20 cellular contexts compared by ENCODE assay signal in the genomic region with DNA sequence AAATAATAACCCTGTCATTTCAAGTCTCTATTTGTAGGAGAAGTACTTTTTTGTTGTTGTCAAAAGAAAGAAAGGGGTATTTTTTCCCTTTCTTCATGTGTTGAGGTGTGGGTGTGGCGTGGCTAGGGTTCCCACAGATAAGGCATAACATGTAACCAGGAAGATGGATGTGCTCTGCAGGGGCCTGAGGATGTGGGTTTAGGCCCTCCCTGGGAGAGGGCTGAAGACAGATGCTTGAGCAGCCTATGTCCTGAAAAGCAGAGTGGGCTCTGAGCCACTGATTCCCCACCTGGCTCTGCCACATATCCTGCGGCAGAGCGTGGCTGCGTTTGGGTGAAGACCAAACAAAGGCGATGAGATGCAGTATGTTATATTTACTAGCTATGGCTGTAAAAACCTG. TPM values are rescaled to one million over a fixed set of nuclear protein-coding genes. Genes with fewer than 3 reads are reported as not detected.
DNase-seq lines count a peak whose midpoint lies in the region; ATAC-seq and TF ChIP-seq lines count a peak whose summit lies in the region.
"Had no signal": no experiment of that assay in that cellular context is flagged by ENCODE, and none has a peak within 500 bp of the region (broad histone marks: within the 10 kb centered on the region; RNA-seq: fewer than 3 reads in every experiment).

No MANE protein-coding gene starts in this region.

- H3K4me1 ChIP-seq in Karpas-422 (ENCODE audit: low read length) (peaks cover 78% of the 10 kb centered on the region), SK-N-SH (ENCODE audit: control insufficient read depth in 1 of 2, insufficient read depth in 2 of 2, low read depth in 1 of 2, low read length in 1 of 2) (peaks cover 6 to 14% of the 10 kb centered on the region in 2 experiments; a peak in 3 of 4 replicates)

- H3K9me3 ChIP-seq in Karpas-422 (ENCODE audit: low read length) (no peaks in the 10 kb centered on the region), SK-N-SH (no peaks in the 10 kb centered on the region)
- H3K9me3 ChIP-seq: heart right ventricle had no signal

- H3K27ac ChIP-seq in Karpas-422 (ENCODE audit: low read length) (peak overlapping the region; percentile 63), RWPE1 (no peak overlapping the region), SK-N-SH (ENCODE audit: low read depth in 2 of 2, low read length in 1 of 2) (no peak overlapping the region)
- H3K27ac ChIP-seq: skin epidermis had no signal

- H3K27me3 ChIP-seq in Karpas-422 (ENCODE audit: low read length) (no peaks in the 10 kb centered on the region), SK-N-SH (ENCODE audit: insufficient read depth) (no peaks in the 10 kb centered on the region)
- H3K27me3 ChIP-seq: heart right ventricle had no signal

- no peaks in the 10 kb centered on the region for H3K27me3 Mint-ChIP-seq in activated T-cell treated with anti-CD3 and anti-CD28 coated beads, Interleukin-2, amount 50 U/mL, for 24 hours
- H3K27me3 Mint-ChIP-seq in activated T-cell treated with anti-CD3 and anti-CD28 coated beads, Interleukin-2, amount 50 U/mL, for 4 hours (ENCODE audit: low read depth) = no peaks in the 10 kb centered on the region
- H3K27me3 Mint-ChIP-seq in activated naive CD8-positive, alpha-beta T cell treated with anti-CD3 and anti-CD28 coated beads, Interleukin-2, amount 50 U/mL, for 24 hours = no peaks in the 10 kb centered on the region
- H3K27me3 Mint-ChIP-seq in naive thymus-derived CD8-positive, alpha-beta T cell = no peaks in the 10 kb centered on the region

- no peak for ATAC-seq in activated T-cell treated with anti-CD3 and anti-CD28 coated beads, Interleukin-2, amount 50 U/mL, for 4 hours
- ATAC-seq in activated naive CD8-positive, alpha-beta T cell treated with anti-CD3 and anti-CD28 coated beads, Interleukin-2, amount 50 U/mL, for 24 hours = no peak
- peak; percentile 32 to 44 for ATAC-seq in naive thymus-derived CD8-positive, alpha-beta T cell
- ATAC-seq: activated T-cell treated with anti-CD3 and anti-CD28 coated beads, Interleukin-2, amount 50 U/mL, for 72 hours had no signal

- DNase-seq in activated T-cell treated with anti-CD3 and anti-CD28 coated beads, Interleukin-2, amount 50 U/mL, for 24 hours = no peak
- DNase-seq in activated T-cell treated with anti-CD3 and anti-CD28 coated beads, Interleukin-2, amount 50 U/mL, for 4 hours = no peak
- no peak for DNase-seq in Karpas-422
- DNase-seq in activated naive CD8-positive, alpha-beta T cell treated with anti-CD3 and anti-CD28 coated beads, Interleukin-2, amount 50 U/mL, for 24 hours = no peak
- DNase-seq in naive thymus-derived CD8-positive, alpha-beta T cell = no peak
- DNase-seq in NK-92 (lab: John Stamatoyannopoulos, UW; ENCODE audit: unreplicated experiment) = no peak
- DNase-seq in RWPE1 (ENCODE audit: low spot score) = no peak
- no peak for DNase-seq in SK-N-SH
- DNase-seq: ACHN; activated CD4-positive, alpha-beta T cell treated with anti-CD3 and anti-CD28 coated beads, Interleukin-2, amount 50 U/mL, for 48 hours; activated T-cell treated with anti-CD3 and anti-CD28 coated beads, Interleukin-2, amount 50 U/mL, for 72 hours; amygdala; DMS79 treated with DMSO at 0.1 percent for 48 hours; H7; heart right ventricle; NCI-H1048; NCI-H524; stimulated activated CD4-positive, alpha-beta T cell treated with anti-CD3 and anti-CD28 coated beads, Interleukin-2, amount 100 ng/mL, for 48 hours had no signal

- peaks cover 29% of the 10 kb centered on the region; the same call in 1 of the 2 replicates for H3K36me3 ChIP-seq in Karpas-422 (ENCODE audit: insufficient read depth, low read length)
- peaks cover 15 to 29% of the 10 kb centered on the region in 2 experiments for H3K36me3 ChIP-seq in SK-N-SH (replicated peaks in 1 of 2; ENCODE audit: control insufficient read depth in 1 of 2, insufficient read depth in 2 of 2, low read length in 1 of 2)

- 98% methylated on average over 5 of the region's 5 CpGs for WGBS in SK-N-SH (ENCODE audit: low lambda C conversion rate)

- no peaks in the 10 kb centered on the region for H3K9me3 Mint-ChIP-seq in activated T-cell treated with anti-CD3 and anti-CD28 coated beads, Interleukin-2, amount 50 U/mL, for 24 hours
- H3K9me3 Mint-ChIP-seq in activated T-cell treated with anti-CD3 and anti-CD28 coated beads, Interleukin-2, amount 50 U/mL, for 4 hours = no peaks in the 10 kb centered on the region
- H3K9me3 Mint-ChIP-seq in activated naive CD8-positive, alpha-beta T cell treated with anti-CD3 and anti-CD28 coated beads, Interleukin-2, amount 50 U/mL, for 24 hours = no peaks in the 10 kb centered on the region
- no peaks in the 10 kb centered on the region for H3K9me3 Mint-ChIP-seq in naive thymus-derived CD8-positive, alpha-beta T cell
- H3K9me3 Mint-ChIP-seq: activated T-cell treated with anti-CD3 and anti-CD28 coated beads, Interleukin-2, amount 50 U/mL, for 72 hours had no signal

- peaks cover 73% of the 10 kb centered on the region for H3K36me3 Mint-ChIP-seq in activated T-cell treated with anti-CD3 and anti-CD28 coated beads, Interleukin-2, amount 50 U/mL, for 24 hours (ENCODE audit: low read depth)
- H3K36me3 Mint-ChIP-seq in activated T-cell treated with anti-CD3 and anti-CD28 coated beads, Interleukin-2, amount 50 U/mL, for 4 hours (ENCODE audit: insufficient read depth) = peaks cover 20% of the 10 kb centered on the region
- H3K36me3 Mint-ChIP-seq in activated naive CD8-positive, alpha-beta T cell treated with anti-CD3 and anti-CD28 coated beads, Interleukin-2, amount 50 U/mL, for 24 hours (ENCODE audit: low read depth) = peaks cover 36% of the 10 kb centered on the region
- peaks cover 0 to 43% (median 0%) of the 10 kb centered on the region in 3 donors for H3K36me3 Mint-ChIP-seq in naive thymus-derived CD8-positive, alpha-beta T cell

- TF ChIP-seq EP300 in SK-N-SH (IDR thresholded peaks at IDR 0.05; ENCODE audit: borderline replicate concordance in 1 of 2, low read depth in 1 of 2, low read length in 1 of 2) = no peak

- H3K9me2 ChIP-seq in Karpas-422 (replicated peaks; ENCODE audit: insufficient read depth, low read length) = no peaks in the 10 kb centered on the region
- H3K9me2 ChIP-seq in SK-N-SH = no peaks in the 10 kb centered on the region

- no peak for TF ChIP-seq RAD21 in SK-N-SH (IDR thresholded peaks at IDR 0.05; ENCODE audit: low read length)

- peaks cover 70% of the 10 kb centered on the region for H3K4me1 Mint-ChIP-seq in activated T-cell treated with anti-CD3 and anti-CD28 coated beads, Interleukin-2, amount 50 U/mL, for 24 hours (ENCODE audit: low read depth)
- peaks cover 43% of the 10 kb centered on the region for H3K4me1 Mint-ChIP-seq in activated T-cell treated with anti-CD3 and anti-CD28 coated beads, Interleukin-2, amount 50 U/mL, for 4 hours (ENCODE audit: low read depth)
- H3K4me1 Mint-ChIP-seq in activated naive CD8-positive, alpha-beta T cell treated with anti-CD3 and anti-CD28 coated beads, Interleukin-2, amount 50 U/mL, for 24 hours = peaks cover 63% of the 10 kb centered on the region
- H3K4me1 Mint-ChIP-seq in naive thymus-derived CD8-positive, alpha-beta T cell = peaks cover 18 to 71% (median 64%) of the 10 kb centered on the region in 4 donors

- H3K4me3 Mint-ChIP-seq in activated T-cell treated with anti-CD3 and anti-CD28 coated beads, Interleukin-2, amount 50 U/mL, for 24 hours = no peak overlapping the region
- no peak overlapping the region for H3K4me3 Mint-ChIP-seq in activated T-cell treated with anti-CD3 and anti-CD28 coated beads, Interleukin-2, amount 50 U/mL, for 4 hours
- H3K4me3 Mint-ChIP-seq in activated naive CD8-positive, alpha-beta T cell treated with anti-CD3 and anti-CD28 coated beads, Interleukin-2, amount 50 U/mL, for 24 hours = no peak overlapping the region
- H3K4me3 Mint-ChIP-seq in naive thymus-derived CD8-positive, alpha-beta T cell = peak overlapping the region in 4 of 10 donors; percentile 3 to 45 (median 29)
- H3K4me3 Mint-ChIP-seq: CD14-positive monocyte had no signal

- POLR2A ChIA-PET in naive thymus-derived CD8-positive, alpha-beta T cell (lab: Charles Lee) = no interaction called here
- POLR2A ChIA-PET in RWPE1 (lab: Yijun Ruan, JAX; ENCODE audit: low non-redundant PET) = no interaction called here
- POLR2A ChIA-PET in SK-N-SH (lab: Yijun Ruan, JAX) = no interaction called here

- TF ChIP-seq CTCF in RWPE1 (conservative IDR thresholded peaks at IDR 0.05; ENCODE audit: low read depth) = no peak
- TF ChIP-seq CTCF in SK-N-SH (IDR thresholded peaks at IDR 0.05) = no peak

- H3K79me2 ChIP-seq in Karpas-422 (ENCODE audit: low read length) (peaks cover 99% of the 10 kb centered on the region), SK-N-SH (ENCODE audit: insufficient read depth) (peaks cover 96% of the 10 kb centered on the region)

- CTCF ChIA-PET in RWPE1 (lab: Yijun Ruan, JAX) = no interaction called here
- CTCF ChIA-PET in SK-N-SH (lab: Yijun Ruan, JAX) = interaction anchor here (1.0 kb wide), 1 partner anchor 198 kb away, joined by 3 read pairs; no protein-coding TSS in a partner anchor

- peak overlapping the region; percentile 66 for H3K27ac Mint-ChIP-seq in activated T-cell treated with anti-CD3 and anti-CD28 coated beads, Interleukin-2, amount 50 U/mL, for 24 hours
- peak overlapping the region; percentile 27 for H3K27ac Mint-ChIP-seq in activated naive CD8-positive, alpha-beta T cell treated with anti-CD3 and anti-CD28 coated beads, Interleukin-2, amount 50 U/mL, for 24 hours
- peak overlapping the region; percentile 56 to 87 (median 78) for H3K27ac Mint-ChIP-seq in naive thymus-derived CD8-positive, alpha-beta T cell

- H2AFZ ChIP-seq in Karpas-422 (ENCODE audit: low read length) (no peak overlapping the region), SK-N-SH (ENCODE audit: low read depth) (no peak overlapping the region)

- H3K4me3 ChIP-seq in Karpas-422 (ENCODE audit: low read length) (peak overlapping the region; percentile 3; the same call in 1 of the 2 replicates), SK-N-SH (ENCODE audit: low read depth in 2 of 2, low read length in 1 of 2) (no peak overlapping the region)
- H3K4me3 ChIP-seq: heart right ventricle, skin epidermis had no signal

- H3K4me2 ChIP-seq in Karpas-422 (ENCODE audit: low read depth, low read length, poor library complexity, severe bottlenecking) = peak overlapping the region; percentile 59
- H3K4me2 ChIP-seq in SK-N-SH = no peak overlapping the region

- H3K9ac ChIP-seq in Karpas-422 (ENCODE audit: low read length) = peak overlapping the region; percentile 29; the same call in 1 of the 2 replicates
- no peak overlapping the region for H3K9ac ChIP-seq in SK-N-SH

- H4K20me1 ChIP-seq in Karpas-422 (ENCODE audit: insufficient read depth, low read depth, low read length) (peaks cover 27% of the 10 kb centered on the region), SK-N-SH (ENCODE audit: insufficient read depth) (peaks cover 26% of the 10 kb centered on the region)

- H3F3A ChIP-seq in SK-N-SH (replicated peaks; ENCODE audit: insufficient read depth) = peaks cover 15% of the 10 kb centered on the region

RNA-seq across cellular contexts. Expression of a gene that starts 13.9 kb away (rescaled TPM):
- 100 to 1,000 TPM; 218 to 245 (median 245) TPM for total RNA-seq in activated T-cell treated with anti-CD3 and anti-CD28 coated beads, Interleukin-2, amount 50 U/mL, for 4 hours
- 140 and 144 TPM in 2 replicates for total RNA-seq in Karpas-422 (2014; rRNA removed; shearing (Covaris generic); ENCODE audit: low replicate concordance)
- total RNA-seq in naive thymus-derived CD8-positive, alpha-beta T cell = 100 to 1,000 TPM; 219 to 251 TPM
- polyA plus RNA-seq in naive thymus-derived CD8-positive, alpha-beta T cell = 100 to 1,000 TPM in 2 of 3 donors, 10 to 100 TPM in 1; 93.2 to 132 (median 115) TPM
- polyA plus RNA-seq in SK-N-SH (2012; rRNA removed) = 61.1 and 87.9 TPM in 2 replicates
- 41.4 and 50.1 TPM in 2 replicates for polyA plus RNA-seq in SK-N-SH (2012; cell fraction: cytosol; rRNA removed)
- 127 and 151 TPM in 2 replicates for polyA plus RNA-seq in SK-N-SH (2012; cell fraction: nucleus; rRNA removed)

RNA-seq across cellular contexts. Expression of a gene that starts 54.3 kb away (rescaled TPM):
- total RNA-seq in activated T-cell treated with anti-CD3 and anti-CD28 coated beads, Interleukin-2, amount 50 U/mL, for 4 hours = under 1 TPM in 1 of 3 donors, not detected in 2; 0.14 TPM
- 0.29 and 0.48 TPM in 2 replicates for total RNA-seq in Karpas-422 (2014; rRNA removed; shearing (Covaris generic); ENCODE audit: low replicate concordance)
- not detected for total RNA-seq in naive thymus-derived CD8-positive, alpha-beta T cell
- under 1 TPM in 1 of 3 donors, not detected in 2; 0.03 TPM for polyA plus RNA-seq in naive thymus-derived CD8-positive, alpha-beta T cell
- 0.64 and 0.93 TPM in 2 replicates for polyA plus RNA-seq in SK-N-SH (2012; rRNA removed)
- 0.68 and 1.2 TPM in 2 replicates for polyA plus RNA-seq in SK-N-SH (2012; cell fraction: cytosol; rRNA removed)
- 0.76 and 0.85 TPM in 2 replicates for polyA plus RNA-seq in SK-N-SH (2012; cell fraction: nucleus; rRNA removed)
- polyA plus RNA-seq: CD14-positive monocyte had no signal

Comparison
In these comparisons a context has a peak if more than half of its experiments do, and no peak if none do; other contexts are left out.
1. H3K27ac Mint-ChIP-seq: peak in every context shown above with its lines; median percentile 78 in naive thymus-derived CD8-positive, alpha-beta T cell; 66 in activated T-cell treated with anti-CD3 and anti-CD28 coated beads, Interleukin-2, amount 50 U/mL, for 24 hours; 27 in activated naive CD8-positive, alpha-beta T cell treated with anti-CD3 and anti-CD28 coated beads, Interleukin-2, amount 50 U/mL, for 24 hours.
2. ATAC-seq: peak in naive thymus-derived CD8-positive, alpha-beta T cell (2 of 2); none in activated T-cell treated with anti-CD3 and anti-CD28 coated beads, Interleukin-2, amount 50 U/mL, for 4 hours (0 of 2) and activated naive CD8-positive, alpha-beta T cell treated with anti-CD3 and anti-CD28 coated beads, Interleukin-2, amount 50 U/mL, for 24 hours (single experiment).